13 cellular contexts compared by ENCODE assay signal in genomic region chr4:168524006-168524405, GRCh38. TPM values are rescaled to one million over a fixed set of nuclear protein-coding genes. Genes with fewer than 3 reads are reported as not detected.
DNase-seq lines count a peak whose midpoint lies in the region; ATAC-seq and TF ChIP-seq lines count a peak whose summit lies in the region.
"Had no signal": no experiment of that assay in that cellular context is flagged by ENCODE, and none has a peak within 500 bp of the region (broad histone marks: within the 10 kb centered on the region; RNA-seq: fewer than 3 reads in every experiment).

No MANE protein-coding gene starts in this region.

- H3K27ac ChIP-seq in RWPE2 (ENCODE audit: poor library complexity, severe bottlenecking) (no peak overlapping the region), gastrocnemius medialis (peak overlapping the region in 1 of 4 donors; percentile 32)
- H3K27ac ChIP-seq: C4-2B, spleen had no signal

- intact Hi-C loops in gastrocnemius medialis (cut with DNase I; ENCODE audit: low total_unique reads) (no loop called here), lower leg skin (cut with DNase I; ENCODE audit: low total_unique reads) (no loop called here)

- in situ Hi-C loops in gastrocnemius medialis (cut with MboI; ENCODE audit: low sequenced_read_pairs in 4 of 4) = no loop called here

- peaks cover 3 to 7% (median 6%) of the 10 kb centered on the region in 3 donors for H3K27me3 Mint-ChIP-seq in immature natural killer cell (ENCODE audit: low read depth in 3 of 3)

- H3K9me3 Mint-ChIP-seq in immature natural killer cell = no peaks in the 10 kb centered on the region

- H3K4me1 Mint-ChIP-seq in immature natural killer cell = no peaks in the 10 kb centered on the region

- H3K4me3 Mint-ChIP-seq in immature natural killer cell = no peak overlapping the region

- no peaks in the 10 kb centered on the region for H3K36me3 ChIP-seq in RWPE2 (ENCODE audit: low read depth)
- no peaks in the 10 kb centered on the region for H3K36me3 ChIP-seq in gastrocnemius medialis
- H3K36me3 ChIP-seq: spleen had no signal

- H3K4me1 ChIP-seq in RWPE2 (ENCODE audit: insufficient read depth, poor library complexity, severe bottlenecking) (peaks cover 27% of the 10 kb centered on the region), gastrocnemius medialis (peaks cover 20 to 44% of the 10 kb centered on the region in 2 donors)
- H3K4me1 ChIP-seq: spleen had no signal

- H3K27ac Mint-ChIP-seq in immature natural killer cell = no peak overlapping the region

- H3K27me3 ChIP-seq in RWPE2 (ENCODE audit: insufficient read depth, poor library complexity, severe bottlenecking) (no peaks in the 10 kb centered on the region), gastrocnemius medialis (no peaks in the 10 kb centered on the region)
- H3K27me3 ChIP-seq: spleen had no signal

- H3K36me3 Mint-ChIP-seq in immature natural killer cell = no peaks in the 10 kb centered on the region

- ATAC-seq in GM18861 (IDR thresholded peaks at IDR 0.05; ENCODE audit: unreplicated experiment) (peak; percentile 59), RWPE2 (ENCODE audit: low read depth) (peak; percentile 58), gastrocnemius medialis (no peak)

- DNase-seq in A172 (ENCODE audit: low spot score) (peak; percentile 66), RWPE2 (ENCODE audit: low spot score) (no peak), fibroblast of peridontal ligament (ENCODE audit: extremely low read depth) (peak; percentile 90), gastrocnemius medialis (no peak), lower leg skin (ENCODE audit: low spot score in 2 of 2) (no peak), activated gamma-delta T cell (lab: John Stamatoyannopoulos, UW) (no peak), immature natural killer cell (no peak)
- DNase-seq: aorta, glutamatergic neuron, NCI-H1694, spleen had no signal

- no peaks in the 10 kb centered on the region for H3K9me3 ChIP-seq in RWPE2 (ENCODE audit: severe bottlenecking)
- no peaks in the 10 kb centered on the region for H3K9me3 ChIP-seq in gastrocnemius medialis
- H3K9me3 ChIP-seq: spleen had no signal

- H3K4me3 ChIP-seq in RWPE2 (ENCODE audit: severe bottlenecking) = no peak overlapping the region
- no peak overlapping the region for H3K4me3 ChIP-seq in gastrocnemius medialis
- H3K4me3 ChIP-seq in lower leg skin (ENCODE audit: low read depth, poor library complexity, severe bottlenecking) = no peak overlapping the region
- H3K4me3 ChIP-seq: spleen had no signal

- no peak for TF ChIP-seq CTCF in RWPE2 (IDR thresholded peaks at IDR 0.05; ENCODE audit: poor library complexity, severe bottlenecking)
- no peak for TF ChIP-seq CTCF in gastrocnemius medialis (IDR thresholded peaks at IDR 0.05 in 4 of 5, conservative IDR thresholded peaks at IDR 0.05 in 1 of 5)
- TF ChIP-seq CTCF in lower leg skin (IDR thresholded peaks at IDR 0.05) = no peak

- TF ChIP-seq POLR2A in gastrocnemius medialis (IDR thresholded peaks at IDR 0.05) (no peak), lower leg skin (IDR thresholded peaks at IDR 0.05) (no peak)

RNA-seq across cellular contexts. Expression of gene PALLD, which starts 27.2 kb away (rescaled TPM):
- 17.9 and 26.4 TPM in 2 replicates for total RNA-seq in A172 (2014; rRNA removed; shearing (Covaris generic))
- 100 to 1,000 TPM; 165 to 439 (median 319) TPM for total RNA-seq in gastrocnemius medialis
- total RNA-seq in lower leg skin = 100 to 1,000 TPM in 1 of 4 donors, 10 to 100 TPM in 3; 46.1 to 103 (median 77.6) TPM
- polyA plus RNA-seq in immature natural killer cell = 10 to 100 TPM in 2 of 3 donors, 1 to 10 TPM in 1; 7.4 to 20.8 (median 15.8) TPM

RNA-seq across cellular contexts. Expression of gene DDX60L, which starts 43.7 kb away (rescaled TPM):
- 11.5 and 13.8 TPM in 2 replicates for total RNA-seq in A172 (2014; rRNA removed; shearing (Covaris generic))
- total RNA-seq in gastrocnemius medialis = 1 to 10 TPM; 2.9 to 5.5 (median 3.4) TPM
- 1 to 10 TPM; 2.6 to 9.3 (median 4.4) TPM for total RNA-seq in lower leg skin
- polyA plus RNA-seq in immature natural killer cell = 10 to 100 TPM; 18.2 to 30.5 (median 21.6) TPM

Comparison
In these comparisons a context has a peak if more than half of its experiments do, and no peak if none do; other contexts are left out.
1. DNase-seq: peak in A172 (single experiment) and fibroblast of peridontal ligament (single experiment); none in RWPE2 (single experiment), gastrocnemius medialis (0 of 2), lower leg skin (0 of 2), activated gamma-delta T cell (single experiment) and immature natural killer cell (0 of 3).
2. ATAC-seq: peak in GM18861 (single experiment) and RWPE2 (single experiment); none in gastrocnemius medialis (0 of 2).